Comparison of ENCODE assay signal across 8 cellular contexts in the genomic region with DNA sequence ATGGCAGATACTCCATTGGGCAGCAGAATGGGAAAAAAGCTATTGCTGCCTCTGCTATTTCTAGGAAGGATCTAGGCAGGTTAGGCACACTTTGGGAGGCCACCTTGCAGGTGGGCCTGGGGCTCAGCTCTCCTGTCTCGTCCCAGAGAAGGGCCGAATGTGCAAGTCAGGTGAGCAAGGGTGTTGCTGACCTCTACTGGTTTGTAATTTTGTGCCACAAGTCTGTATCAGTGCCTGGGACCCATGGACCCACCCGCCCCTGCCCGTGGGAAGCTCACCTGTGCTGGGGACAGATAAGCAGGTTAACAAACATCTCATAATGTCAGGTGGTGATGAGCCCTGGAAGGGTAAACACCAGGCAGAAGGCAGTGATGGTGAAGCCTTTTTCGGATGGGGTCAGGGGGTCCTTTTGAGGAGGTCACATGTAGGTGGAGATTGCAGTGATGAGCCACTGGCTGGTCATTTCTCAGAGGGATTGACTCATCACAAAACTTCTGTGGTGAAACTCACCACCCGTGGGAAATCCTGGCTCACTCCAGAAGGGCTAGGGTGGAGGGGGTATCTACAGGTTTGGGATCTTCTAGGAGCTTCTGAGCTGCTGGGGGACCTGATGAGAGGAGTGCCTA.
A peak's percentile ranks its signal among the peaks of the same experiment; 100 is the strongest.
DNase-seq lines count a peak whose midpoint lies in the region; ATAC-seq, FAIRE-seq and TF ChIP-seq lines count a peak whose summit lies in the region.

No MANE protein-coding gene starts in this region.

- H3K9me3 ChIP-seq in duodenal mucosa (ENCODE audit: control insufficient read depth in 1 of 2, low read length in 2 of 2), result no peaks in the 10 kb centered on the region

- peak overlapping the region; percentile 16 to 24 for H3K9ac ChIP-seq in duodenal mucosa (ENCODE audit: low read depth in 1 of 2, low read length in 2 of 2)

- H3K4me3 Mint-ChIP-seq in IgD-negative memory B cell, result peak overlapping the region in 1 of 4 donors; percentile 79
- H3K4me3 Mint-ChIP-seq in glutamatergic neuron (ENCODE audit: unreplicated experiment), result no peak overlapping the region
- no peak overlapping the region for H3K4me3 Mint-ChIP-seq in WTC11

- H3K9me3 Mint-ChIP-seq in IgD-negative memory B cell (peaks cover 2 to 9% (median 3%) of the 10 kb centered on the region in 3 donors), glutamatergic neuron (ENCODE audit: unreplicated experiment) (peaks cover 17% of the 10 kb centered on the region), WTC11 (peaks cover 22% of the 10 kb centered on the region)

- H3K36me3 ChIP-seq in duodenal mucosa (ENCODE audit: control insufficient read depth in 1 of 2, insufficient read depth in 2 of 2, low read length in 2 of 2), result no peaks in the 10 kb centered on the region

- CTCF ChIA-PET in WTC11 (lab: Charles Lee), result interaction anchor here (0.5 to 3.7 kb wide), 49 partner anchors 8 to 1220 kb away, joined by 3 to 99 read pairs (median 5); a partner anchor contains a TSS

- no peaks in the 10 kb centered on the region for H3K27me3 ChIP-seq in duodenal mucosa (ENCODE audit: control insufficient read depth in 1 of 2, insufficient read depth in 2 of 2, low read length in 2 of 2)

- H3K36me3 Mint-ChIP-seq in IgD-negative memory B cell (no peaks in the 10 kb centered on the region), glutamatergic neuron (ENCODE audit: unreplicated experiment) (peaks cover 27% of the 10 kb centered on the region), WTC11 (peaks cover 13% of the 10 kb centered on the region)

- POLR2A ChIA-PET in WTC11 (lab: Charles Lee), result interaction anchor here (0.6 kb wide), 1 partner anchor 194 kb away, joined by 3 read pairs; no protein-coding TSS in a partner anchor

- H3K27ac Mint-ChIP-seq in IgD-negative memory B cell (peak overlapping the region in 2 of 3 donors; percentile 61 to 82), glutamatergic neuron (ENCODE audit: unreplicated experiment) (no peak overlapping the region), WTC11 (no peak overlapping the region)

- H3K27ac ChIP-seq in duodenal mucosa (ENCODE audit: low read depth, low read length), result no peak overlapping the region
- H3K27ac ChIP-seq in substantia nigra (ENCODE audit: low read depth, low read length, poor library complexity, severe bottlenecking), result peak overlapping the region; percentile 14

- H3K4me1 Mint-ChIP-seq in IgD-negative memory B cell, result peaks cover 7 to 24% (median 15%) of the 10 kb centered on the region in 3 donors
- H3K4me1 Mint-ChIP-seq in glutamatergic neuron (ENCODE audit: low read depth, unreplicated experiment), result peaks cover 9% of the 10 kb centered on the region
- peaks cover 6% of the 10 kb centered on the region for H3K4me1 Mint-ChIP-seq in WTC11

- DNase-seq in stimulated activated CD4-positive, alpha-beta T cell treated with anti-CD3 and anti-CD28 coated beads, Interleukin-4, amount 100 ng/mL, for 24 hours, result peak; percentile 20
- no peak for DNase-seq in stimulated activated CD4-positive, alpha-beta T cell treated with anti-CD3 and anti-CD28 coated beads, Interleukin-12 subunit alpha, Interleukin-12 subunit beta, amount 100 ng/mL, for 4 hours
- DNase-seq in substantia nigra (lab: John Stamatoyannopoulos, UW) (no peak), glutamatergic neuron (no peak), urothelium cell line (ENCODE audit: low spot score) (no peak), WTC11 (ENCODE audit: low spot score) (no peak)

- H3K4me1 ChIP-seq in duodenal mucosa (ENCODE audit: control insufficient read depth in 1 of 2, insufficient read depth in 2 of 2, low read length in 2 of 2), result peaks cover 14 to 21% of the 10 kb centered on the region in 2 donors

- H3K4me3 ChIP-seq in duodenal mucosa (ENCODE audit: low read depth in 1 of 2, low read length in 2 of 2), result no peak overlapping the region

- ATAC-seq in WTC11, result no peak

- no peak for TF ChIP-seq CTCF in glutamatergic neuron (IDR thresholded peaks at IDR 0.05; ENCODE audit: partially characterized antibody, unreplicated experiment)
- TF ChIP-seq CTCF in WTC11 (IDR thresholded peaks at IDR 0.05), result no peak

- peaks cover 6% of the 10 kb centered on the region for H3K27me3 Mint-ChIP-seq in IgD-negative memory B cell
- peaks cover 10% of the 10 kb centered on the region for H3K27me3 Mint-ChIP-seq in glutamatergic neuron (ENCODE audit: unreplicated experiment)
- H3K27me3 Mint-ChIP-seq in WTC11 (ENCODE audit: low read depth), result peaks cover 25% of the 10 kb centered on the region

- FAIRE-seq in urothelium cell line (lab: Jason Lieb, UNC), result no peak

TF ChIP-seq in WTC11, 78 proteins besides CTCF, POLR2A, EP300 and RAD21:
- TF ChIP-seq SP1 (CRISPR knock-in tag; conservative IDR thresholded peaks at IDR 0.05) (no peak), CBFB (CRISPR knock-in tag; IDR thresholded peaks at IDR 0.05; ENCODE audit: low read depth) (no peak), ZNF671 (CRISPR knock-in tag; IDR thresholded peaks at IDR 0.05) (no peak), SOX15 (CRISPR knock-in tag; IDR thresholded peaks at IDR 0.05) (no peak), ESRRA (CRISPR knock-in tag; IDR thresholded peaks at IDR 0.05; ENCODE audit: borderline replicate concordance) (no peak), ETV6 (CRISPR knock-in tag; IDR thresholded peaks at IDR 0.05) (no peak), NR3C1 (CRISPR knock-in tag; conservative IDR thresholded peaks at IDR 0.05; ENCODE audit: low read depth) (no peak), ZNF232 (CRISPR knock-in tag; IDR thresholded peaks at IDR 0.05) (no peak), MYBL2 (CRISPR knock-in tag; IDR thresholded peaks at IDR 0.05) (no peak), TEAD4 (CRISPR knock-in tag; IDR thresholded peaks at IDR 0.05) (no peak)
- TF ChIP-seq, protein P1, sequence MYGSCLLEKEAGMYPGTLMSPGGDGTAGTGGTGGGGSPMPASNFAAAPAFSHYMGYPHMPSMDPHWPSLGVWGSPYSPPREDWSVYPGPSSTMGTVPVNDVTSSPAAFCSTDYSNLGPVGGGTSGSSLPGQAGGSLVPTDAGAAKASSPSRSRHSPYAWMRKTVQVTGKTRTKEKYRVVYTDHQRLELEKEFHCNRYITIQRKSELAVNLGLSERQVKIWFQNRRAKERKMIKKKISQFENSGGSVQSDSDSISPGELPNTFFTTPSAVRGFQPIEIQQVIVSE (CRISPR knock-in tag; IDR thresholded peaks at IDR 0.05; ENCODE audit: borderline replicate concordance), result no peak
- TF ChIP-seq, protein P2, sequence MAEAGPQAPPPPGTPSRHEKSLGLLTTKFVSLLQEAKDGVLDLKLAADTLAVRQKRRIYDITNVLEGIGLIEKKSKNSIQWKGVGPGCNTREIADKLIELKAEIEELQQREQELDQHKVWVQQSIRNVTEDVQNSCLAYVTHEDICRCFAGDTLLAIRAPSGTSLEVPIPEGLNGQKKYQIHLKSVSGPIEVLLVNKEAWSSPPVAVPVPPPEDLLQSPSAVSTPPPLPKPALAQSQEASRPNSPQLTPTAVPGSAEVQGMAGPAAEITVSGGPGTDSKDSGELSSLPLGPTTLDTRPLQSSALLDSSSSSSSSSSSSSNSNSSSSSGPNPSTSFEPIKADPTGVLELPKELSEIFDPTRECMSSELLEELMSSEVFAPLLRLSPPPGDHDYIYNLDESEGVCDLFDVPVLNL (CRISPR knock-in tag; IDR thresholded peaks at IDR 0.05; ENCODE audit: borderline replicate concordance, low read depth), result no peak

Comparison
In these comparisons a context has a peak if more than half of its experiments do, and no peak if none do; other contexts are left out.
1. H3K27ac Mint-ChIP-seq: peak in IgD-negative memory B cell (2 of 3); none in glutamatergic neuron (single experiment) and WTC11 (single experiment).